25 cellular contexts compared by ENCODE assay signal in the genomic region with DNA sequence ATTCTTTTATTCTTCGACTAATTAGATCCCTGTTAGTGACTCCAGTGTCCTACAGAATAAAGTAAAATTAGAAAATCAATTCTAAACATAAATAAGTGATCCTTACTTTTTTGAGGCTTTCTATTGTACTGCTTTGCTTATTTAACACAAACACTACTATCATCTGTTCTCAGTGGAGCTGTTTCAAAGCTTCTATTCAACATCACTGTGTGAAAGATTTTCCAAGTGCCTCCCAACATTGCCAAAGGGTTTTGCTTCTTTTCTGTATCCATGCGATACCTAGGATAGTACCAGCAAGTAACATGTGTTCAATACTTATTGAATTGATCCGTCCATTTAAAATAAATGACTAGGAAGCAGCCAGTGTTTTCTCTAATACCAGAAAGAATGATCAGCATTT.
"Had no signal": no experiment of that assay in that cellular context is flagged by ENCODE, and none has a peak within 500 bp of the region (broad histone marks: within the 10 kb centered on the region; RNA-seq: fewer than 3 reads in every experiment).

No MANE protein-coding gene starts in this region.

- H3K27ac ChIP-seq: epithelial cell of prostate, esophagus squamous epithelium, gastroesophageal sphincter, VCaP had no signal

- H3K27me3 Mint-ChIP-seq: activated CD8-positive, alpha-beta T cell treated with anti-CD3 and anti-CD28 coated beads for 36 hours; activated naive CD8-positive, alpha-beta T cell; activated T-helper 17 cell treated with anti-CD3 and anti-CD28 coated beads, Interleukin-2, amount 50 U/mL, for 72 hours had no signal

- H3K4me1 ChIP-seq: esophagus squamous epithelium, gastroesophageal sphincter had no signal

- ATAC-seq: activated CD8-positive, alpha-beta T cell treated with anti-CD3 and anti-CD28 coated beads for 36 hours; activated T-cell treated with anti-CD3 and anti-CD28 coated beads, Interleukin-2, amount 50 U/mL, for 4 hours; activated T-helper 17 cell treated with anti-CD3 and anti-CD28 coated beads, Interleukin-2, amount 50 U/mL, for 72 hours; gastroesophageal sphincter; WTC11 had no signal

- H3K27ac Mint-ChIP-seq: activated CD8-positive, alpha-beta T cell treated with anti-CD3 and anti-CD28 coated beads for 36 hours; activated naive CD8-positive, alpha-beta T cell; activated T-helper 17 cell treated with anti-CD3 and anti-CD28 coated beads, Interleukin-2, amount 50 U/mL, for 72 hours; WTC11 had no signal

- H3K27me3 ChIP-seq: esophagus squamous epithelium, gastroesophageal sphincter had no signal

- H3K9me3 Mint-ChIP-seq: activated CD8-positive, alpha-beta T cell treated with anti-CD3 and anti-CD28 coated beads for 36 hours; activated T-cell treated with anti-CD3 and anti-CD28 coated beads, Interleukin-2, amount 50 U/mL, for 4 hours; activated T-helper 17 cell treated with anti-CD3 and anti-CD28 coated beads, Interleukin-2, amount 50 U/mL, for 72 hours; WTC11 had no signal

- DNase-seq: activated CD4-positive, alpha-beta T cell treated with anti-CD3 and anti-CD28 coated beads for 48 hours; activated CD4-positive, alpha-beta T cell treated with anti-CD3 and anti-CD28 coated beads, Interleukin-2, amount 50 U/mL, for 1 hour; activated CD4-positive, alpha-beta T cell treated with anti-CD3 and anti-CD28 coated beads, Interleukin-2, amount 50 U/mL, for 48 hours; activated CD8-positive, alpha-beta memory T cell treated with anti-CD3 and anti-CD28 coated beads for 24 hours; activated CD8-positive, alpha-beta T cell treated with anti-CD3 and anti-CD28 coated beads for 36 hours; activated effector memory CD4-positive, alpha-beta T cell treated with Interleukin-2 at 50 U/mL for 16 hours; activated gamma-delta T cell treated with Interleukin-2 at 50 U/mL for 16 hours; activated naive CD4-positive, alpha-beta T cell treated with anti-CD3 and anti-CD28 coated beads, Interleukin-2, amount 50 U/mL, for 16 hours; activated naive CD4-positive, alpha-beta T cell treated with Interleukin-2 at 50 U/mL for 16 hours; activated T-cell treated with anti-CD3 and anti-CD28 coated beads, Interleukin-2, amount 50 U/mL, for 4 hours; amniotic stem cell; caudate nucleus; cortex of kidney; dermis blood vessel endothelial cell; effector CD8-positive, alpha-beta T cell; esophagus squamous epithelium; foreskin melanocyte; head of caudate nucleus; T-helper 2 cell had no signal

- H3K4me3 ChIP-seq: esophagus squamous epithelium, gastroesophageal sphincter had no signal

- H3K9me3 ChIP-seq: esophagus squamous epithelium, gastroesophageal sphincter had no signal

- H3K4me3 Mint-ChIP-seq: activated CD8-positive, alpha-beta T cell treated with anti-CD3 and anti-CD28 coated beads for 36 hours; activated naive CD8-positive, alpha-beta T cell; activated T-cell treated with anti-CD3 and anti-CD28 coated beads, Interleukin-2, amount 50 U/mL, for 4 hours; activated T-helper 17 cell treated with anti-CD3 and anti-CD28 coated beads, Interleukin-2, amount 50 U/mL, for 72 hours; WTC11 had no signal
